In the genomic region with DNA sequence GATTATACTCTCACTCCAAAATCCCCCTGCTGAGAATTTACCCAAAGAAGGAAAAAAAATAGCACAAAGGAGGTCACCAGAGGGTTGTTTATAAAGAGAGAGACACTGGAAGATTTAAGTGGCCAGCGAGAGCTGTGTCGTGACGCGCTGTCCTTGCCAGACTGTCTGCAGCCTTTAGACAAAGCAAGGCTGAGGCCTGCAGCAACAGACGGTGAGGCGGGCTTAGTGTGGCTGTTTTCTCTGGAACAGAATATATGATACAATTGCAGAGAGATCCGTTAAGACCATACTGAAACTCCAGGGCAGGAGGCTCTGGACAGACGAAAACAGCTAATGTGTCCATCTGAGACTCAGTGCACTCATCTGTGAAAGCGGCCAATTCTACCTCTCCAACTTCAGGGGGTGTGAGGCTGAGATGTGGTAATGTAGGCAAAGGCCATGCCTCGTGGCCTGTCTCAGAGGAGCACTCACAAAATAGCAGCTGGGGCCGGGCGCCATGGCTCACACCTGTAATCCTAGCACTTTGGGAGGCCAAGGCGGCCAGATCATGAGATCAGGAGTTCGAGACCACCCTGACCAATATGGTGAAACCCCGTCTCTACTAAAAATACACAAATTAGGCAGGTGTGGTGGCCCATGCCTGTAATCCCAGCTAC, we compare ENCODE assay signal across 14 cellular contexts. TPM values are rescaled to one million over a fixed set of nuclear protein-coding genes. Genes with fewer than 3 reads are reported as not detected.
DNase-seq lines count a peak whose midpoint lies in the region; TF ChIP-seq lines count a peak whose summit lies in the region.
"Had no signal": no experiment of that assay in that cellular context is flagged by ENCODE, and none has a peak within 500 bp of the region (broad histone marks: within the 10 kb centered on the region; RNA-seq: fewer than 3 reads in every experiment).

No MANE protein-coding gene starts in this region.

- intact Hi-C loops in ascending aorta (cut with DNase I) (no loop called here), spleen (cut with DNase I; ENCODE audit: low total_unique reads) (no loop called here)

- H3K27ac ChIP-seq in ascending aorta (peak overlapping the region; percentile 76 to 84), hepatocyte (peak overlapping the region; percentile 81), spleen (peak overlapping the region in 6 of 8 donors; percentile 40 to 63 (median 52))

- DNase-seq in NCI-H1694 treated with DMSO at 0.1 percent for 48 hours (lab: John Stamatoyannopoulos, UW) (peak; percentile 65), ascending aorta (ENCODE audit: low spot score in 2 of 2) (no peak), hepatocyte (ENCODE audit: low spot score) (peak; percentile 30), spleen (no peak), NCI-H2107 (lab: John Stamatoyannopoulos, UW) (no peak), NCI-H226 (no peak)
- DNase-seq in activated naive CD8-positive, alpha-beta T cell treated with anti-CD3 and anti-CD28 coated beads for 36 hours: no peak
- no peak for DNase-seq in activated T-cell treated with anti-CD3 and anti-CD28 coated beads, Interleukin-2, amount 50 U/mL, for 24 hours
- DNase-seq: activated CD4-positive, alpha-beta memory T cell treated with anti-CD3 and anti-CD28 coated beads, Interleukin-2, amount 10 ng/mL, durations not matched to agents 7 days and 5 days; activated naive CD4-positive, alpha-beta T cell treated with anti-CD3 and anti-CD28 coated beads for 36 hours; left colon; stimulated activated CD4-positive, alpha-beta T cell treated with anti-CD3 and anti-CD28 coated beads, Interleukin-2, amount 100 ng/mL, for 24 hours; stimulated activated naive B cell treated with anti-CD40 and anti-IgM and Interleukin-4, amounts not matched to agents 10 μg/mL and 1 μg/mL and 100 μg/mL, for 72 hours had no signal

- no peaks in the 10 kb centered on the region for H3K9me3 Mint-ChIP-seq in activated naive CD8-positive, alpha-beta T cell treated with anti-CD3 and anti-CD28 coated beads for 36 hours
- no peaks in the 10 kb centered on the region for H3K9me3 Mint-ChIP-seq in activated T-cell treated with anti-CD3 and anti-CD28 coated beads, Interleukin-2, amount 50 U/mL, for 24 hours
- H3K9me3 Mint-ChIP-seq: activated CD4-positive, alpha-beta memory T cell treated with anti-CD3 and anti-CD28 coated beads, Interleukin-2, amount 10 ng/mL, durations not matched to agents 7 days and 5 days; activated naive CD4-positive, alpha-beta T cell treated with anti-CD3 and anti-CD28 coated beads for 36 hours; stimulated activated naive B cell treated with anti-CD40 and anti-IgM and Interleukin-4, amounts not matched to agents 10 μg/mL and 1 μg/mL and 100 μg/mL, for 72 hours had no signal

- TF ChIP-seq POLR2A in spleen (IDR thresholded peaks at IDR 0.05): no peak

- TF ChIP-seq CTCF in ascending aorta (IDR thresholded peaks at IDR 0.05) (no peak), hepatocyte (IDR thresholded peaks at IDR 0.05; ENCODE audit: poor library complexity) (no peak), spleen (IDR thresholded peaks at IDR 0.05 in 8 of 11, conservative IDR thresholded peaks at IDR 0.05 in 3 of 11) (no peak)

- no peaks in the 10 kb centered on the region for H3K27me3 ChIP-seq in ascending aorta
- no peaks in the 10 kb centered on the region for H3K27me3 ChIP-seq in hepatocyte
- no peaks in the 10 kb centered on the region for H3K27me3 ChIP-seq in spleen (replicated peaks in 1 of 7)

- H3K27ac Mint-ChIP-seq in activated naive CD8-positive, alpha-beta T cell treated with anti-CD3 and anti-CD28 coated beads for 36 hours: no peak overlapping the region
- no peak overlapping the region for H3K27ac Mint-ChIP-seq in activated T-cell treated with anti-CD3 and anti-CD28 coated beads, Interleukin-2, amount 50 U/mL, for 24 hours
- H3K27ac Mint-ChIP-seq: activated CD4-positive, alpha-beta memory T cell treated with anti-CD3 and anti-CD28 coated beads, Interleukin-2, amount 10 ng/mL, durations not matched to agents 7 days and 5 days; activated naive CD4-positive, alpha-beta T cell treated with anti-CD3 and anti-CD28 coated beads for 36 hours; stimulated activated naive B cell treated with anti-CD40 and anti-IgM and Interleukin-4, amounts not matched to agents 10 μg/mL and 1 μg/mL and 100 μg/mL, for 72 hours had no signal

- H3K4me1 ChIP-seq in ascending aorta (peaks cover 10 to 39% of the 10 kb centered on the region in 2 donors), hepatocyte (ENCODE audit: insufficient read depth) (peaks cover 6% of the 10 kb centered on the region), spleen (peaks cover 0 to 55% (median 17%) of the 10 kb centered on the region in 6 donors)

- peak overlapping the region; percentile 31 for H2AFZ ChIP-seq in hepatocyte

- H3K4me1 Mint-ChIP-seq in activated naive CD8-positive, alpha-beta T cell treated with anti-CD3 and anti-CD28 coated beads for 36 hours: no peaks in the 10 kb centered on the region
- no peaks in the 10 kb centered on the region for H3K4me1 Mint-ChIP-seq in activated T-cell treated with anti-CD3 and anti-CD28 coated beads, Interleukin-2, amount 50 U/mL, for 24 hours (ENCODE audit: low read depth)
- H3K4me1 Mint-ChIP-seq: activated CD4-positive, alpha-beta memory T cell treated with anti-CD3 and anti-CD28 coated beads, Interleukin-2, amount 10 ng/mL, durations not matched to agents 7 days and 5 days had no signal

- no peaks in the 10 kb centered on the region for H3K79me2 ChIP-seq in hepatocyte

- WGBS in hepatocyte (ENCODE audit: low lambda C conversion rate, missing lambda C conversion rate): 77% methylated on average over 15 of the region's 15 CpGs
- WGBS in spleen, 5 donors: 81 to 87% (median 83%) methylated on average over 15 of the region's 15 CpGs

- no peaks in the 10 kb centered on the region for H3K36me3 Mint-ChIP-seq in activated naive CD8-positive, alpha-beta T cell treated with anti-CD3 and anti-CD28 coated beads for 36 hours
- H3K36me3 Mint-ChIP-seq in activated T-cell treated with anti-CD3 and anti-CD28 coated beads, Interleukin-2, amount 50 U/mL, for 24 hours (ENCODE audit: low read depth): peaks cover 24% of the 10 kb centered on the region

- no peak overlapping the region for H3K4me3 Mint-ChIP-seq in activated naive CD8-positive, alpha-beta T cell treated with anti-CD3 and anti-CD28 coated beads for 36 hours
- H3K4me3 Mint-ChIP-seq in activated T-cell treated with anti-CD3 and anti-CD28 coated beads, Interleukin-2, amount 50 U/mL, for 24 hours: no peak overlapping the region
- H3K4me3 Mint-ChIP-seq: activated CD4-positive, alpha-beta memory T cell treated with anti-CD3 and anti-CD28 coated beads, Interleukin-2, amount 10 ng/mL, durations not matched to agents 7 days and 5 days; activated naive CD4-positive, alpha-beta T cell treated with anti-CD3 and anti-CD28 coated beads for 36 hours; CD14-positive monocyte; stimulated activated naive B cell treated with anti-CD40 and anti-IgM and Interleukin-4, amounts not matched to agents 10 μg/mL and 1 μg/mL and 100 μg/mL, for 72 hours had no signal

- H4K20me1 ChIP-seq in hepatocyte (ENCODE audit: insufficient read depth, poor library complexity, severe bottlenecking): no peaks in the 10 kb centered on the region

- H3K36me3 ChIP-seq in ascending aorta (no peaks in the 10 kb centered on the region), hepatocyte (replicated peaks; ENCODE audit: insufficient read depth, low read depth) (no peaks in the 10 kb centered on the region), spleen (peaks cover 0 to 26% (median 9%) of the 10 kb centered on the region in 6 donors)

- H3K27me3 Mint-ChIP-seq in activated naive CD8-positive, alpha-beta T cell treated with anti-CD3 and anti-CD28 coated beads for 36 hours: no peaks in the 10 kb centered on the region
- no peaks in the 10 kb centered on the region for H3K27me3 Mint-ChIP-seq in activated T-cell treated with anti-CD3 and anti-CD28 coated beads, Interleukin-2, amount 50 U/mL, for 24 hours
- H3K27me3 Mint-ChIP-seq: activated CD4-positive, alpha-beta memory T cell treated with anti-CD3 and anti-CD28 coated beads, Interleukin-2, amount 10 ng/mL, durations not matched to agents 7 days and 5 days; stimulated activated naive B cell treated with anti-CD40 and anti-IgM and Interleukin-4, amounts not matched to agents 10 μg/mL and 1 μg/mL and 100 μg/mL, for 72 hours had no signal

- H3K4me3 ChIP-seq in ascending aorta: no peak overlapping the region
- no peak overlapping the region for H3K4me3 ChIP-seq in hepatocyte
- H3K4me3 ChIP-seq in spleen: no peak overlapping the region

- H3K9me3 ChIP-seq in ascending aorta: no peaks in the 10 kb centered on the region
- no peaks in the 10 kb centered on the region for H3K9me3 ChIP-seq in hepatocyte (ENCODE audit: low read depth)
- H3K9me3 ChIP-seq in spleen: no peaks in the 10 kb centered on the region

- H3K4me2 ChIP-seq in hepatocyte: no peak overlapping the region

- no peaks in the 10 kb centered on the region for H3K9me2 ChIP-seq in hepatocyte (replicated peaks; ENCODE audit: insufficient read depth)

RNA-seq across cellular contexts. Expression of a gene that starts 36.2 kb away (rescaled TPM):
- total RNA-seq in ascending aorta: 34.7 TPM
- 34.8 and 35.7 TPM in 2 replicates for total RNA-seq in hepatocyte
- 22.5 and 28.3 TPM in 2 replicates for polyA plus RNA-seq in hepatocyte
- total RNA-seq in spleen: 10 to 100 TPM; 40.9 to 78.0 (median 53.9) TPM
- 10 to 100 TPM; 32.2 to 51.3 (median 42.4) TPM for polyA plus RNA-seq in spleen
- total RNA-seq in activated naive CD8-positive, alpha-beta T cell treated with anti-CD3 and anti-CD28 coated beads for 36 hours: 10 to 100 TPM; 66.6 to 67.5 TPM

Comparison
In these comparisons a context has a peak if more than half of its experiments do, and no peak if none do; other contexts are left out.
1. DNase-seq: peak in NCI-H1694 treated with DMSO at 0.1 percent for 48 hours (single experiment) and hepatocyte (single experiment); none in ascending aorta (0 of 2), spleen (single experiment), activated naive CD8-positive, alpha-beta T cell treated with anti-CD3 and anti-CD28 coated beads for 36 hours (single experiment), NCI-H2107 (single experiment), activated T-cell treated with anti-CD3 and anti-CD28 coated beads, Interleukin-2, amount 50 U/mL, for 24 hours (single experiment) and NCI-H226 (single experiment).
2. Peak in every context shown above with its lines, with median percentiles within 50 percentile points of each other: H3K27ac ChIP-seq.